In the genomic region with DNA sequence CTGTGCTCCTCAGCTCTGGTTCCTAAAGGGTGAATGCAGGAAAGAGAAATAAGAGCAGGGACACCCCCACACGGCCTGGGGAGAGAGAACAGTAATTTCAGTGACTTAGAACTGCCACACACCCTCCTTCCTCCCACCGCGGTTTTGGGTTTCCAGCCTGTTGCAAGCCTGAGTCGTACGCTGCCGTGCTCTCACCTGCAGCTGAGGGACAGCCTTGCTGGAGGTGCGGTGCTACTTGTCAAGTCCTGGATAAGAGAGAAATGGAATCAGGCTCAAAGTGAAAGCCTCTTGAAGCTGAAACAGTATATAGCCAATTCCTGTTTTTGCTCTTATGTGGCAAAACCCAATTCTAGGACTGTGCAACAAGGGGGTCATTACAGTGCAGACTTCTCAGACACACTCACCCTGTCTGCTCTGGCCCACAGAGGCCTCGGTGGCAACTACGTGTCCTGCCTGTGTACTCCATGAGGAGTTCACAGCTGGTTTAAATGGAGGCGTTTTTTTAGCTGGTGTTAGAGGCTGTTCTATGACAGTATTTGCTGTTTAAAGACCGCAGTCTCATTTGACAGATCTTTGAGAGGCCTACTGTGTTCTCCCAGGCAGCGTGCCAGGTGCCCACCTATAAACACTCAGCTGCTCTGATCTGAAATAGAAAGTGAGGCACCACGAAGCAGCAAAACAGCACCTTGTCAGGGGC, we compare ENCODE assay signal across 1 cellular context.
TF ChIP-seq lines count a peak whose summit lies in the region.

No MANE protein-coding gene starts in this region.

TF ChIP-seq in WTC11, 78 proteins besides CTCF, POLR2A, EP300 and RAD21 (continued from another document):
- TF ChIP-seq, protein P1, sequence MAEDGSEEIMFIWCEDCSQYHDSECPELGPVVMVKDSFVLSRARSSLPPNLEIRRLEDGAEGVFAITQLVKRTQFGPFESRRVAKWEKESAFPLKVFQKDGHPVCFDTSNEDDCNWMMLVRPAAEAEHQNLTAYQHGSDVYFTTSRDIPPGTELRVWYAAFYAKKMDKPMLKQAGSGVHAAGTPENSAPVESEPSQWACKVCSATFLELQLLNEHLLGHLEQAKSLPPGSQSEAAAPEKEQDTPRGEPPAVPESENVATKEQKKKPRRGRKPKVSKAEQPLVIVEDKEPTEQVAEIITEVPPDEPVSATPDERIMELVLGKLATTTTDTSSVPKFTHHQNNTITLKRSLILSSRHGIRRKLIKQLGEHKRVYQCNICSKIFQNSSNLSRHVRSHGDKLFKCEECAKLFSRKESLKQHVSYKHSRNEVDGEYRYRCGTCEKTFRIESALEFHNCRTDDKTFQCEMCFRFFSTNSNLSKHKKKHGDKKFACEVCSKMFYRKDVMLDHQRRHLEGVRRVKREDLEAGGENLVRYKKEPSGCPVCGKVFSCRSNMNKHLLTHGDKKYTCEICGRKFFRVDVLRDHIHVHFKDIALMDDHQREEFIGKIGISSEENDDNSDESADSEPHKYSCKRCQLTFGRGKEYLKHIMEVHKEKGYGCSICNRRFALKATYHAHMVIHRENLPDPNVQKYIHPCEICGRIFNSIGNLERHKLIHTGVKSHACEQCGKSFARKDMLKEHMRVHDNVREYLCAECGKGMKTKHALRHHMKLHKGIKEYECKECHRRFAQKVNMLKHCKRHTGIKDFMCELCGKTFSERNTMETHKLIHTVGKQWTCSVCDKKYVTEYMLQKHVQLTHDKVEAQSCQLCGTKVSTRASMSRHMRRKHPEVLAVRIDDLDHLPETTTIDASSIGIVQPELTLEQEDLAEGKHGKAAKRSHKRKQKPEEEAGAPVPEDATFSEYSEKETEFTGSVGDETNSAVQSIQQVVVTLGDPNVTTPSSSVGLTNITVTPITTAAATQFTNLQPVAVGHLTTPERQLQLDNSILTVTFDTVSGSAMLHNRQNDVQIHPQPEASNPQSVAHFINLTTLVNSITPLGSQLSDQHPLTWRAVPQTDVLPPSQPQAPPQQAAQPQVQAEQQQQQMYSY (CRISPR knock-in tag; IDR thresholded peaks at IDR 0.05), result no peak
- no peak for TF ChIP-seq ZNF121 (CRISPR knock-in tag; IDR thresholded peaks at IDR 0.05)
- TF ChIP-seq ZNF219 (CRISPR knock-in tag; IDR thresholded peaks at IDR 0.05; ENCODE audit: borderline replicate concordance), result no peak
- TF ChIP-seq, protein P2, sequence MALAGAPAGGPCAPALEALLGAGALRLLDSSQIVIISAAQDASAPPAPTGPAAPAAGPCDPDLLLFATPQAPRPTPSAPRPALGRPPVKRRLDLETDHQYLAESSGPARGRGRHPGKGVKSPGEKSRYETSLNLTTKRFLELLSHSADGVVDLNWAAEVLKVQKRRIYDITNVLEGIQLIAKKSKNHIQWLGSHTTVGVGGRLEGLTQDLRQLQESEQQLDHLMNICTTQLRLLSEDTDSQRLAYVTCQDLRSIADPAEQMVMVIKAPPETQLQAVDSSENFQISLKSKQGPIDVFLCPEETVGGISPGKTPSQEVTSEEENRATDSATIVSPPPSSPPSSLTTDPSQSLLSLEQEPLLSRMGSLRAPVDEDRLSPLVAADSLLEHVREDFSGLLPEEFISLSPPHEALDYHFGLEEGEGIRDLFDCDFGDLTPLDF (CRISPR knock-in tag; IDR thresholded peaks at IDR 0.05), result no peak
- TF ChIP-seq, protein P3, sequence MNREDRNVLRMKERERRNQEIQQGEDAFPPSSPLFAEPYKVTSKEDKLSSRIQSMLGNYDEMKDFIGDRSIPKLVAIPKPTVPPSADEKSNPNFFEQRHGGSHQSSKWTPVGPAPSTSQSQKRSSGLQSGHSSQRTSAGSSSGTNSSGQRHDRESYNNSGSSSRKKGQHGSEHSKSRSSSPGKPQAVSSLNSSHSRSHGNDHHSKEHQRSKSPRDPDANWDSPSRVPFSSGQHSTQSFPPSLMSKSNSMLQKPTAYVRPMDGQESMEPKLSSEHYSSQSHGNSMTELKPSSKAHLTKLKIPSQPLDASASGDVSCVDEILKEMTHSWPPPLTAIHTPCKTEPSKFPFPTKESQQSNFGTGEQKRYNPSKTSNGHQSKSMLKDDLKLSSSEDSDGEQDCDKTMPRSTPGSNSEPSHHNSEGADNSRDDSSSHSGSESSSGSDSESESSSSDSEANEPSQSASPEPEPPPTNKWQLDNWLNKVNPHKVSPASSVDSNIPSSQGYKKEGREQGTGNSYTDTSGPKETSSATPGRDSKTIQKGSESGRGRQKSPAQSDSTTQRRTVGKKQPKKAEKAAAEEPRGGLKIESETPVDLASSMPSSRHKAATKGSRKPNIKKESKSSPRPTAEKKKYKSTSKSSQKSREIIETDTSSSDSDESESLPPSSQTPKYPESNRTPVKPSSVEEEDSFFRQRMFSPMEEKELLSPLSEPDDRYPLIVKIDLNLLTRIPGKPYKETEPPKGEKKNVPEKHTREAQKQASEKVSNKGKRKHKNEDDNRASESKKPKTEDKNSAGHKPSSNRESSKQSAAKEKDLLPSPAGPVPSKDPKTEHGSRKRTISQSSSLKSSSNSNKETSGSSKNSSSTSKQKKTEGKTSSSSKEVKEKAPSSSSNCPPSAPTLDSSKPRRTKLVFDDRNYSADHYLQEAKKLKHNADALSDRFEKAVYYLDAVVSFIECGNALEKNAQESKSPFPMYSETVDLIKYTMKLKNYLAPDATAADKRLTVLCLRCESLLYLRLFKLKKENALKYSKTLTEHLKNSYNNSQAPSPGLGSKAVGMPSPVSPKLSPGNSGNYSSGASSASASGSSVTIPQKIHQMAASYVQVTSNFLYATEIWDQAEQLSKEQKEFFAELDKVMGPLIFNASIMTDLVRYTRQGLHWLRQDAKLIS (CRISPR knock-in tag; IDR thresholded peaks at IDR 0.05; ENCODE audit: borderline replicate concordance), result no peak
- no peak for TF ChIP-seq TCF7 (CRISPR knock-in tag; IDR thresholded peaks at IDR 0.05; ENCODE audit: low read depth)
- TF ChIP-seq KAT7 (CRISPR knock-in tag; IDR thresholded peaks at IDR 0.05; ENCODE audit: borderline replicate concordance), result no peak
- TF ChIP-seq, protein P4, sequence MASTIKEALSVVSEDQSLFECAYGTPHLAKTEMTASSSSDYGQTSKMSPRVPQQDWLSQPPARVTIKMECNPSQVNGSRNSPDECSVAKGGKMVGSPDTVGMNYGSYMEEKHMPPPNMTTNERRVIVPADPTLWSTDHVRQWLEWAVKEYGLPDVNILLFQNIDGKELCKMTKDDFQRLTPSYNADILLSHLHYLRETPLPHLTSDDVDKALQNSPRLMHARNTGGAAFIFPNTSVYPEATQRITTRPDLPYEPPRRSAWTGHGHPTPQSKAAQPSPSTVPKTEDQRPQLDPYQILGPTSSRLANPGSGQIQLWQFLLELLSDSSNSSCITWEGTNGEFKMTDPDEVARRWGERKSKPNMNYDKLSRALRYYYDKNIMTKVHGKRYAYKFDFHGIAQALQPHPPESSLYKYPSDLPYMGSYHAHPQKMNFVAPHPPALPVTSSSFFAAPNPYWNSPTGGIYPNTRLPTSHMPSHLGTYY (CRISPR knock-in tag; IDR thresholded peaks at IDR 0.05), result no peak
